Comparison of ENCODE assay signal across 22 cellular contexts in genomic region chr4:146260521-146260920, GRCh38. TPM values are rescaled to one million over a fixed set of nuclear protein-coding genes. Genes with fewer than 3 reads are reported as not detected.
DNase-seq lines count a peak whose midpoint lies in the region; ATAC-seq, FAIRE-seq and TF ChIP-seq lines count a peak whose summit lies in the region.
"Had no signal": no experiment of that assay in that cellular context is flagged by ENCODE, and none has a peak within 500 bp of the region (broad histone marks: within the 10 kb centered on the region; RNA-seq: fewer than 3 reads in every experiment).

No MANE protein-coding gene starts in this region.

- no peak for TF ChIP-seq CTCF in GM20000 (IDR thresholded peaks at IDR 0.05; ENCODE audit: extremely low read depth, missing control alignments)

- no peak for DNase-seq in GM18507 (ENCODE audit: extremely low spot score, insufficient read length, low read depth)
- DNase-seq in NCI-H510A treated with DMSO at 0.1 percent for 48 hours (lab: John Stamatoyannopoulos, UW), result peak; percentile 12
- no peak for DNase-seq in GM20000 (ENCODE audit: low spot score)
- no peak for DNase-seq in HUDEP-2 (lab: John Stamatoyannopoulos, UW; ENCODE audit: unreplicated experiment in 76 of 76)
- no peak for DNase-seq in pons (ENCODE audit: low spot score)
- DNase-seq in UCSD-AML1 (lab: John Stamatoyannopoulos, UW; ENCODE audit: unreplicated experiment), result no peak
- DNase-seq: CD8-positive, alpha-beta T cell; H9; HFFc6; NCI-H1048; NCI-H1436; NCI-H187 treated with DMSO at 0.1 percent for 48 hours; NCI-H2171 treated with DMSO at 0.1 percent for 48 hours; NCI-H345; NCI-H524 treated with DMSO at 0.1 percent for 48 hours; NCI-H774; Right ventricle myocardium superior had no signal

- peak; percentile 45 for FAIRE-seq in GM18507 (lab: Jason Lieb, UNC)

- ATAC-seq in esophagus mucosa, result peak; percentile 32
- ATAC-seq: CD8-positive, alpha-beta T cell; GM23338 had no signal

RNA-seq across cellular contexts. Expression of gene REELD1, which starts 46.2 kb away (rescaled TPM):
- total RNA-seq in esophagus mucosa, result not detected
- total RNA-seq: A673, G401, GM23338, H9, HFFc6, Right ventricle myocardium superior, RPMI7951 had no signal
